ENCODE assay signal across 12 cellular contexts in genomic region chrX:63747331-63747730, GRCh38. TPM values are rescaled to one million over a fixed set of nuclear protein-coding genes. Genes with fewer than 3 reads are reported as not detected.
DNase-seq lines count a peak whose midpoint lies in the region; ATAC-seq, FAIRE-seq and TF ChIP-seq lines count a peak whose summit lies in the region.
"Had no signal": no experiment of that assay in that cellular context is flagged by ENCODE, and none has a peak within 500 bp of the region (broad histone marks: within the 10 kb centered on the region; RNA-seq: fewer than 3 reads in every experiment).

No MANE protein-coding gene starts in this region.

- H3K4me3 ChIP-seq in ascending aorta: no peak overlapping the region
- no peak overlapping the region for H3K4me3 ChIP-seq in osteoblast (ENCODE audit: insufficient read depth, low read length)

- TF ChIP-seq CTCF in ascending aorta (IDR thresholded peaks at IDR 0.05) (no peak), foreskin keratinocyte (conservative IDR thresholded peaks at IDR 0.05) (no peak), osteoblast (IDR thresholded peaks at IDR 0.05; ENCODE audit: extremely low read depth, low read depth, low read length) (no peak)

- H3K27me3 ChIP-seq in ascending aorta (no peaks in the 10 kb centered on the region), foreskin keratinocyte (no peaks in the 10 kb centered on the region), osteoblast (ENCODE audit: insufficient read depth, low read length) (no peaks in the 10 kb centered on the region)

- H3K79me2 ChIP-seq in osteoblast (ENCODE audit: insufficient read depth, low read length): peaks cover 60% of the 10 kb centered on the region

- intact Hi-C loops in ascending aorta (cut with DNase I) (no loop called here), posterior cingulate gyrus (cut with DNase I) (no loop called here)

- H3K9me3 ChIP-seq in ascending aorta (no peaks in the 10 kb centered on the region), osteoblast (ENCODE audit: low read depth, low read length) (no peaks in the 10 kb centered on the region)

- DNase-seq in EL (peak; percentile 66), ascending aorta (ENCODE audit: low spot score in 2 of 2) (peak in 1 of 2 donors; percentile 67), foreskin keratinocyte (peak; percentile 1 to 35), osteoblast (ENCODE audit: insufficient read length, low spot score, missing footprints) (peak; percentile 57), GM19239 (ENCODE audit: insufficient read length, low spot score) (no peak), posterior cingulate gyrus (no peak)
- DNase-seq: activated T-cell treated with anti-CD3 and anti-CD28 coated beads, Interleukin-2, amount 50 U/mL, for 1 hour; DMS153; naive thymus-derived CD8-positive, alpha-beta T cell; NCI-H446 had no signal

- H4K20me1 ChIP-seq in osteoblast (ENCODE audit: insufficient read depth, low read length): no peaks in the 10 kb centered on the region

- peak; percentile 54 for ATAC-seq in foreskin keratinocyte
- ATAC-seq in GM21786 (IDR thresholded peaks at IDR 0.05; ENCODE audit: unreplicated experiment): no peak
- ATAC-seq in GM18870 (IDR thresholded peaks at IDR 0.05; ENCODE audit: unreplicated experiment): no peak

- FAIRE-seq in GM19239 (lab: Jason Lieb, UNC): no peak

- H3K27ac ChIP-seq in ascending aorta: peak overlapping the region; percentile 36 to 65
- no peak overlapping the region for H3K27ac ChIP-seq in foreskin keratinocyte
- peak overlapping the region; percentile 40 for H3K27ac ChIP-seq in osteoblast (ENCODE audit: low read depth, low read length)

- H3K4me2 ChIP-seq in osteoblast (ENCODE audit: insufficient read depth, low read length): no peak overlapping the region

- H3K4me1 ChIP-seq in ascending aorta (peaks cover 0 to 8% of the 10 kb centered on the region in 2 donors), foreskin keratinocyte (no peaks in the 10 kb centered on the region), osteoblast (ENCODE audit: insufficient read depth, low read length) (peaks cover 11% of the 10 kb centered on the region)

- H3K36me3 ChIP-seq in ascending aorta (no peaks in the 10 kb centered on the region), osteoblast (ENCODE audit: insufficient read depth, low read length) (no peaks in the 10 kb centered on the region)

- H2AFZ ChIP-seq in osteoblast (ENCODE audit: low read length): no peak overlapping the region

RNA-seq across cellular contexts. Expression of gene ARHGEF9, which starts 37.7 kb away (rescaled TPM):
- total RNA-seq in ascending aorta (28.6 TPM), foreskin keratinocyte (8.7 and 9.9 TPM in 2 replicates), osteoblast (16.3 and 17.7 TPM in 2 replicates)
- polyA plus RNA-seq in foreskin keratinocyte: 7.2 and 8.2 TPM in 2 replicates

Comparison
In these comparisons a context has a peak if more than half of its experiments do, and no peak if none do; other contexts are left out.
1. DNase-seq: peak in EL (single experiment), foreskin keratinocyte (2 of 2) and osteoblast (single experiment); none in GM19239 (single experiment) and posterior cingulate gyrus (0 of 10).